In genomic region chr11:49233700-49234099, GRCh38 we compare ENCODE assay signal across 13 cellular contexts. TPM values are rescaled to one million over a fixed set of nuclear protein-coding genes. Genes with fewer than 3 reads are reported as not detected.
"Had no signal": no experiment of that assay in that cellular context is flagged by ENCODE, and none has a peak within 500 bp of the region (broad histone marks: within the 10 kb centered on the region; RNA-seq: fewer than 3 reads in every experiment).

No MANE protein-coding gene starts in this region.

RNA-seq across cellular contexts. Expression of gene FOLH1, which starts 25.3 kb away (rescaled TPM):
- total RNA-seq: activated B cell treated with CpG ODN at 0.5 μM for 24 hours; activated CD4-positive, alpha-beta memory T cell treated with anti-CD3 and anti-CD28 coated beads for 36 hours; activated naive CD4-positive, alpha-beta T cell treated with anti-CD3 and anti-CD28 coated beads for 36 hours; activated naive CD4-positive, alpha-beta T cell treated with anti-CD3 and anti-CD28 coated beads, Interleukin-2, amount 50 U/mL, for 72 hours; activated T-cell treated with anti-CD3 and anti-CD28 coated beads, Interleukin-2, amount 50 U/mL, for 4 hours; activated T-helper 1 cell treated with anti-CD3 and anti-CD28 coated beads, Interleukin-12 subunit alpha, Interleukin-12 subunit beta, Interleukin-2, Interleukin-4 antibody, amounts not matched to agents 30 ng/mL and 10 ng/mL and 1 ng/mL, durations not matched to agents 14 hours and 24 hours and 36 hours; K562; MCF 10A; OCI-LY7; SJCRH30; T-cell; T-helper 17 cell had no signal
- polyA plus RNA-seq: K562, SK-N-SH had no signal
